In genomic region chr5:126027652-126028051, GRCh38 we compare ENCODE assay signal across 40 cellular contexts.
"Had no signal": no experiment of that assay in that cellular context is flagged by ENCODE, and none has a peak within 500 bp of the region (broad histone marks: within the 10 kb centered on the region; RNA-seq: fewer than 3 reads in every experiment).

No MANE protein-coding gene starts in this region.

- H3K4me1 Mint-ChIP-seq: activated B cell treated with CpG ODN at 0.5 μM for 24 hours; activated CD4-positive, alpha-beta T cell treated with anti-CD3 and anti-CD28 coated beads, Interleukin-2, amount 10 ng/mL, durations not matched to agents 24 days and 14 days; activated naive CD8-positive, alpha-beta T cell treated with anti-CD3 and anti-CD28 coated beads for 36 hours; activated T-helper 17 cell treated with anti-CD3 and anti-CD28 coated beads, Interleukin-2, amount 50 U/mL, for 72 hours; central memory CD8-positive, alpha-beta T cell had no signal

- H3K27me3 ChIP-seq: adrenal gland, body of pancreas, brain microvascular endothelial cell, breast epithelium, cardiac muscle cell had no signal

- H3K27ac Mint-ChIP-seq: activated B cell treated with CpG ODN at 0.5 μM for 24 hours; activated CD4-positive, alpha-beta memory T cell treated with anti-CD3 and anti-CD28 coated beads for 36 hours; activated CD4-positive, alpha-beta T cell treated with anti-CD3 and anti-CD28 coated beads, Interleukin-2, amount 10 ng/mL, durations not matched to agents 24 days and 14 days; activated CD8-positive, alpha-beta T cell treated with anti-CD3 and anti-CD28 coated beads for 36 hours; activated naive CD4-positive, alpha-beta T cell treated with anti-CD3 and anti-CD28 coated beads for 36 hours; activated naive CD4-positive, alpha-beta T cell treated with anti-CD3 and anti-CD28 coated beads, Interleukin-2, amount 50 U/mL, for 72 hours; activated naive CD8-positive, alpha-beta T cell treated with anti-CD3 and anti-CD28 coated beads for 36 hours; activated T-cell treated with anti-CD3 and anti-CD28 coated beads, Interleukin-2, amount 50 U/mL, for 72 hours; activated T-helper 1 cell treated with anti-CD3 and anti-CD28 coated beads, Interleukin-12 subunit alpha, Interleukin-12 subunit beta, Interleukin-2, Interleukin-4 antibody, amounts not matched to agents 30 ng/mL and 10 ng/mL and 1 ng/mL, durations not matched to agents 14 hours and 24 hours and 36 hours; activated T-helper 17 cell treated with anti-CD3 and anti-CD28 coated beads, Interleukin-2, amount 50 U/mL, for 72 hours; T-helper 1 cell treated with Interleukin-12 subunit alpha and Interleukin-12 subunit beta and Interleukin-4 antibody, amounts not matched to agents 30 μg/mL and 1 μg/mL, for 36 hours; T-helper 2 cell treated with Interferon-gamma antibody and Interleukin-4, amounts not matched to agents 5 μg/mL and 100 μg/mL, for 36 hours had no signal

- H3K27me3 Mint-ChIP-seq: activated CD4-positive, alpha-beta memory T cell treated with anti-CD3 and anti-CD28 coated beads for 36 hours; activated CD4-positive, alpha-beta T cell treated with anti-CD3 and anti-CD28 coated beads, Interleukin-2, amount 10 ng/mL, durations not matched to agents 24 days and 14 days; activated CD8-positive, alpha-beta T cell treated with anti-CD3 and anti-CD28 coated beads for 36 hours; activated naive CD8-positive, alpha-beta T cell treated with anti-CD3 and anti-CD28 coated beads for 36 hours; activated T-helper 17 cell treated with anti-CD3 and anti-CD28 coated beads, Interleukin-2, amount 50 U/mL, for 72 hours; central memory CD8-positive, alpha-beta T cell had no signal

- H3K4me3 ChIP-seq: adrenal gland, body of pancreas, breast epithelium, cardiac muscle cell had no signal

- H3K4me1 ChIP-seq: adrenal gland, body of pancreas, breast epithelium had no signal

- H3K4me3 Mint-ChIP-seq: activated B cell treated with CpG ODN at 0.5 μM for 24 hours; activated CD4-positive, alpha-beta memory T cell treated with anti-CD3 and anti-CD28 coated beads for 36 hours; activated CD4-positive, alpha-beta T cell treated with anti-CD3 and anti-CD28 coated beads, Interleukin-2, amount 10 ng/mL, durations not matched to agents 24 days and 14 days; activated CD8-positive, alpha-beta T cell treated with anti-CD3 and anti-CD28 coated beads for 36 hours; activated naive CD4-positive, alpha-beta T cell treated with anti-CD3 and anti-CD28 coated beads for 36 hours; activated naive CD8-positive, alpha-beta T cell treated with anti-CD3 and anti-CD28 coated beads for 36 hours; activated T-cell treated with anti-CD3 and anti-CD28 coated beads, Interleukin-2, amount 50 U/mL, for 4 hours; activated T-cell treated with anti-CD3 and anti-CD28 coated beads, Interleukin-2, amount 50 U/mL, for 72 hours; activated T-helper 1 cell treated with anti-CD3 and anti-CD28 coated beads, Interleukin-12 subunit alpha, Interleukin-12 subunit beta, Interleukin-2, Interleukin-4 antibody, amounts not matched to agents 30 ng/mL and 10 ng/mL and 1 ng/mL, durations not matched to agents 14 hours and 24 hours and 36 hours; activated T-helper 17 cell treated with anti-CD3 and anti-CD28 coated beads, Interleukin-2, amount 50 U/mL, for 72 hours; central memory CD8-positive, alpha-beta T cell; T-helper 1 cell treated with Interleukin-12 subunit alpha and Interleukin-12 subunit beta and Interleukin-4 antibody, amounts not matched to agents 30 μg/mL and 1 μg/mL, for 36 hours; T-helper 2 cell treated with Interferon-gamma antibody and Interleukin-4, amounts not matched to agents 5 μg/mL and 100 μg/mL, for 36 hours had no signal

- FAIRE-seq: astrocyte, TTC549 had no signal

- H3K27ac ChIP-seq: adrenal gland, body of pancreas, brain microvascular endothelial cell, breast epithelium, cardiac muscle cell, VCaP had no signal

- ATAC-seq: activated CD8-positive, alpha-beta T cell treated with anti-CD3 and anti-CD28 coated beads for 36 hours; activated naive CD4-positive, alpha-beta T cell treated with anti-CD3 and anti-CD28 coated beads, Interleukin-2, amount 50 U/mL, for 72 hours; activated T-cell treated with anti-CD3 and anti-CD28 coated beads, Interleukin-2, amount 50 U/mL, for 4 hours; activated T-cell treated with anti-CD3 and anti-CD28 coated beads, Interleukin-2, amount 50 U/mL, for 72 hours; activated T-helper 17 cell treated with anti-CD3 and anti-CD28 coated beads, Interleukin-2, amount 50 U/mL, for 72 hours; body of pancreas had no signal

- DNase-seq: activated B cell treated with CpG ODN at 0.5 μM for 24 hours; activated CD4-positive, alpha-beta memory T cell treated with anti-CD3 and anti-CD28 coated beads for 36 hours; activated CD4-positive, alpha-beta T cell treated with anti-CD3 and anti-CD28 coated beads for 4 hours; activated CD4-positive, alpha-beta T cell treated with anti-CD3 and anti-CD28 coated beads, Interleukin-2, amount 10 ng/mL, durations not matched to agents 24 days and 14 days; activated CD4-positive, alpha-beta T cell treated with anti-CD3 and anti-CD28 coated beads, Interleukin-2, amount 50 U/mL, for 1 hour; activated CD4-positive, alpha-beta T cell treated with anti-CD3 and anti-CD28 coated beads, Interleukin-2, amount 50 U/mL, for 4 hours; activated CD4-positive, CD25-positive, alpha-beta regulatory T cell treated with anti-CD3 and anti-CD28 coated beads, Interleukin-2, amount 50 U/mL, for 72 hours; activated CD8-positive, alpha-beta memory T cell treated with anti-CD3 and anti-CD28 coated beads, Interleukin-2, amount 50 U/mL, for 4 hours; activated CD8-positive, alpha-beta T cell treated with anti-CD3 and anti-CD28 coated beads for 36 hours; activated effector memory CD4-positive, alpha-beta T cell treated with anti-CD3 and anti-CD28 coated beads, Interleukin-2, amount 50 U/mL, for 16 hours; activated gamma-delta T cell treated with Interleukin-2 at 50 U/mL for 16 hours; activated naive CD4-positive, alpha-beta T cell; activated naive CD4-positive, alpha-beta T cell treated with anti-CD3 and anti-CD28 coated beads for 36 hours; activated naive CD4-positive, alpha-beta T cell treated with anti-CD3 and anti-CD28 coated beads, Interleukin-2, amount 50 U/mL, for 16 hours; activated naive CD8-positive, alpha-beta T cell treated with anti-CD3 and anti-CD28 coated beads for 36 hours; activated T-cell treated with anti-CD3 and anti-CD28 coated beads for 4 hours; activated T-cell treated with anti-CD3 and anti-CD28 coated beads, Interleukin-2, amount 50 U/mL, for 1 hour; activated T-cell treated with anti-CD3 and anti-CD28 coated beads, Interleukin-2, amount 50 U/mL, for 4 hours; activated T-cell treated with anti-CD3 and anti-CD28 coated beads, Interleukin-2, amount 50 U/mL, for 72 hours; adrenal gland; amniotic stem cell; aorta; body of pancreas; brain microvascular endothelial cell; caudate nucleus; SW 1271; T-helper 1 cell; T-helper 2 cell; T-helper 9 cell had no signal

- H3K36me3 ChIP-seq: adrenal gland, brain microvascular endothelial cell, breast epithelium, cardiac muscle cell had no signal

- H3K36me3 Mint-ChIP-seq: activated CD4-positive, alpha-beta memory T cell treated with anti-CD3 and anti-CD28 coated beads for 36 hours; activated naive CD8-positive, alpha-beta T cell treated with anti-CD3 and anti-CD28 coated beads for 36 hours had no signal
